ENCODE assay signal across 1 cellular context in the genomic region with DNA sequence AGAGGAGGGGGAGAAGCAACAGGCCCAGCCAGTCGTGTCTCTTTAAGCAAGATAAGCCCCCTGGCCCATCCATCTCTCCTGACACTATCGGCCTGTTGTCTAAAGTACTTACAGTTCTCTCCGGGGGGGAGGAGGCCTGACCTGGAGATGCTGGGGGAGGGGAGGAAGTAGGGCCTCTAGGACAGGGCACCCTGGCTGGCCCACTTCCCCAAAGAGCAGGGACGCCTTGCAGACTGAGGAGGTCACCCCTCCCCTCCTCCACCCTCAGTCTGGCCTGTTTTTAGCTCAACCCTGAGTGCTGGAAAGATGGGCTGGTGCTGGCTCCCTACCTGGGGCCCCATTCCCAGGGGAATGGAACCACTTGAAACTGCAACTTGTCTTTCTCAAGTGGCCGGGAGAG.
TF ChIP-seq lines count a peak whose summit lies in the region.

No MANE protein-coding gene starts in this region.

TF ChIP-seq in WTC11, 78 proteins besides CTCF, POLR2A, EP300 and RAD21 (continued from another document):
- TF ChIP-seq, protein P1, sequence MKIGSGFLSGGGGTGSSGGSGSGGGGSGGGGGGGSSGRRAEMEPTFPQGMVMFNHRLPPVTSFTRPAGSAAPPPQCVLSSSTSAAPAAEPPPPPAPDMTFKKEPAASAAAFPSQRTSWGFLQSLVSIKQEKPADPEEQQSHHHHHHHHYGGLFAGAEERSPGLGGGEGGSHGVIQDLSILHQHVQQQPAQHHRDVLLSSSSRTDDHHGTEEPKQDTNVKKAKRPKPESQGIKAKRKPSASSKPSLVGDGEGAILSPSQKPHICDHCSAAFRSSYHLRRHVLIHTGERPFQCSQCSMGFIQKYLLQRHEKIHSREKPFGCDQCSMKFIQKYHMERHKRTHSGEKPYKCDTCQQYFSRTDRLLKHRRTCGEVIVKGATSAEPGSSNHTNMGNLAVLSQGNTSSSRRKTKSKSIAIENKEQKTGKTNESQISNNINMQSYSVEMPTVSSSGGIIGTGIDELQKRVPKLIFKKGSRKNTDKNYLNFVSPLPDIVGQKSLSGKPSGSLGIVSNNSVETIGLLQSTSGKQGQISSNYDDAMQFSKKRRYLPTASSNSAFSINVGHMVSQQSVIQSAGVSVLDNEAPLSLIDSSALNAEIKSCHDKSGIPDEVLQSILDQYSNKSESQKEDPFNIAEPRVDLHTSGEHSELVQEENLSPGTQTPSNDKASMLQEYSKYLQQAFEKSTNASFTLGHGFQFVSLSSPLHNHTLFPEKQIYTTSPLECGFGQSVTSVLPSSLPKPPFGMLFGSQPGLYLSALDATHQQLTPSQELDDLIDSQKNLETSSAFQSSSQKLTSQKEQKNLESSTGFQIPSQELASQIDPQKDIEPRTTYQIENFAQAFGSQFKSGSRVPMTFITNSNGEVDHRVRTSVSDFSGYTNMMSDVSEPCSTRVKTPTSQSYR (CRISPR knock-in tag; IDR thresholded peaks at IDR 0.05): peak; percentile 48; the same call in 1 of the 2 replicates
- TF ChIP-seq ZNF263 (CRISPR knock-in tag; IDR thresholded peaks at IDR 0.05; ENCODE audit: low read depth): no peak
- TF ChIP-seq, protein P2, sequence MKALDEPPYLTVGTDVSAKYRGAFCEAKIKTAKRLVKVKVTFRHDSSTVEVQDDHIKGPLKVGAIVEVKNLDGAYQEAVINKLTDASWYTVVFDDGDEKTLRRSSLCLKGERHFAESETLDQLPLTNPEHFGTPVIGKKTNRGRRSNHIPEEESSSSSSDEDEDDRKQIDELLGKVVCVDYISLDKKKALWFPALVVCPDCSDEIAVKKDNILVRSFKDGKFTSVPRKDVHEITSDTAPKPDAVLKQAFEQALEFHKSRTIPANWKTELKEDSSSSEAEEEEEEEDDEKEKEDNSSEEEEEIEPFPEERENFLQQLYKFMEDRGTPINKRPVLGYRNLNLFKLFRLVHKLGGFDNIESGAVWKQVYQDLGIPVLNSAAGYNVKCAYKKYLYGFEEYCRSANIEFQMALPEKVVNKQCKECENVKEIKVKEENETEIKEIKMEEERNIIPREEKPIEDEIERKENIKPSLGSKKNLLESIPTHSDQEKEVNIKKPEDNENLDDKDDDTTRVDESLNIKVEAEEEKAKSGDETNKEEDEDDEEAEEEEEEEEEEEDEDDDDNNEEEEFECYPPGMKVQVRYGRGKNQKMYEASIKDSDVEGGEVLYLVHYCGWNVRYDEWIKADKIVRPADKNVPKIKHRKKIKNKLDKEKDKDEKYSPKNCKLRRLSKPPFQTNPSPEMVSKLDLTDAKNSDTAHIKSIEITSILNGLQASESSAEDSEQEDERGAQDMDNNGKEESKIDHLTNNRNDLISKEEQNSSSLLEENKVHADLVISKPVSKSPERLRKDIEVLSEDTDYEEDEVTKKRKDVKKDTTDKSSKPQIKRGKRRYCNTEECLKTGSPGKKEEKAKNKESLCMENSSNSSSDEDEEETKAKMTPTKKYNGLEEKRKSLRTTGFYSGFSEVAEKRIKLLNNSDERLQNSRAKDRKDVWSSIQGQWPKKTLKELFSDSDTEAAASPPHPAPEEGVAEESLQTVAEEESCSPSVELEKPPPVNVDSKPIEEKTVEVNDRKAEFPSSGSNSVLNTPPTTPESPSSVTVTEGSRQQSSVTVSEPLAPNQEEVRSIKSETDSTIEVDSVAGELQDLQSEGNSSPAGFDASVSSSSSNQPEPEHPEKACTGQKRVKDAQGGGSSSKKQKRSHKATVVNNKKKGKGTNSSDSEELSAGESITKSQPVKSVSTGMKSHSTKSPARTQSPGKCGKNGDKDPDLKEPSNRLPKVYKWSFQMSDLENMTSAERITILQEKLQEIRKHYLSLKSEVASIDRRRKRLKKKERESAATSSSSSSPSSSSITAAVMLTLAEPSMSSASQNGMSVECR (CRISPR knock-in tag; IDR thresholded peaks at IDR 0.05; ENCODE audit: borderline replicate concordance): no peak
- TF ChIP-seq FOXP1 (CRISPR knock-in tag; IDR thresholded peaks at IDR 0.05; ENCODE audit: borderline replicate concordance): no peak
- TF ChIP-seq, protein P3, sequence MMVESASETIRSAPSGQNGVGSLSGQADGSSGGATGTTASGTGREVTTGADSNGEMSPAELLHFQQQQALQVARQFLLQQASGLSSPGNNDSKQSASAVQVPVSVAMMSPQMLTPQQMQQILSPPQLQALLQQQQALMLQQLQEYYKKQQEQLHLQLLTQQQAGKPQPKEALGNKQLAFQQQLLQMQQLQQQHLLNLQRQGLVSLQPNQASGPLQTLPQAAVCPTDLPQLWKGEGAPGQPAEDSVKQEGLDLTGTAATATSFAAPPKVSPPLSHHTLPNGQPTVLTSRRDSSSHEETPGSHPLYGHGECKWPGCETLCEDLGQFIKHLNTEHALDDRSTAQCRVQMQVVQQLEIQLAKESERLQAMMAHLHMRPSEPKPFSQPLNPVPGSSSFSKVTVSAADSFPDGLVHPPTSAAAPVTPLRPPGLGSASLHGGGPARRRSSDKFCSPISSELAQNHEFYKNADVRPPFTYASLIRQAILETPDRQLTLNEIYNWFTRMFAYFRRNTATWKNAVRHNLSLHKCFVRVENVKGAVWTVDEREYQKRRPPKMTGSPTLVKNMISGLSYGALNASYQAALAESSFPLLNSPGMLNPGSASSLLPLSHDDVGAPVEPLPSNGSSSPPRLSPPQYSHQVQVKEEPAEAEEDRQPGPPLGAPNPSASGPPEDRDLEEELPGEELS (CRISPR knock-in tag; IDR thresholded peaks at IDR 0.05): no peak
- TF ChIP-seq EMX1 (CRISPR knock-in tag; IDR thresholded peaks at IDR 0.05): no peak
